1 cellular context compared by ENCODE assay signal in the genomic region with DNA sequence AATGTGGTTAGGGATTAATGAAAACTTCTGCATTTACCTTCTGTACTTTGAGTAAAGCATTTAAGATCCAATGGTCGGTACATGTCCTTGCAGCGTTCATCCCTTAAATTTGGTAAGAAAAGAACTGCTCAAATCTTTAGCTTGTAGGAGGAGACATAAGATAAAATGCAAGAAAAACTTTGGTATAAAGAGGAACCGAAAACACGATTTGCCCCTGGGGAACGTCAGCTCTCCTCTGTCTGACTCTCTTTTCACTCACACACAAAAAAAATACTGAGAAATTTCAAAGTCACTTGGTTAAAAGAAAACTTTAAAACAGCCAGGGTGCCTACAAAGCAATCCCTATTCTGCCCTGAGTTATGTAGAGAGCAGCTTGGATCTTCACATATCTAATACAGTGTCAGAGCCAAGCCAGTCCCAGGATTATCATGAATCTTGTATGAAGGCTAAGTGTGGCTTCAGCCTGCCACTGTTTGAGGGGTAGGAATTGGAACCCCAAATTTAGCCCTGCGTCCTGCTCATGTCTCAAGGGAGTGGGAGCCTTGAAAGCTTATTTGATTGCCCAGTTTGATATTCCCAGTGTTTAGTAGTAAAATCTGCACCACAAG.
A peak's percentile ranks its signal among the peaks of the same experiment; 100 is the strongest.
TF ChIP-seq lines count a peak whose summit lies in the region.

No MANE protein-coding gene starts in this region.

TF ChIP-seq in GM12878, 131 proteins besides CTCF, POLR2A, EP300 and RAD21 (continued from another document):
- TF ChIP-seq TARDBP (IDR thresholded peaks at IDR 0.05; ENCODE audit: borderline replicate concordance) (no peak), DPF2 (IDR thresholded peaks at IDR 0.05) (peak; percentile 91), NR2C2 (IDR thresholded peaks at IDR 0.05; ENCODE audit: borderline replicate concordance, control insufficient read depth, insufficient read length, low read depth) (no peak), KDM1A (IDR thresholded peaks at IDR 0.05; ENCODE audit: borderline replicate concordance) (no peak), FOS (IDR thresholded peaks at IDR 0.05; ENCODE audit: borderline replicate concordance, extremely low read depth, insufficient read length) (no peak), CEBPB (IDR thresholded peaks at IDR 0.05; ENCODE audit: borderline replicate concordance in 1 of 2, low read depth in 2 of 2, low read length in 2 of 2) (0 out of 4 replicates have a peak, but pooled peaks of 1 of the 2 experiments have one; percentile 59), POU2F2 (IDR thresholded peaks at IDR 0.05; ENCODE audit: borderline replicate concordance, low read depth, low read length) (no peak), SMAD5 (IDR thresholded peaks at IDR 0.05; ENCODE audit: low read depth) (no peak), MYB (IDR thresholded peaks at IDR 0.05; ENCODE audit: borderline replicate concordance, low read depth, low read length) (no peak), SMAD1 (IDR thresholded peaks at IDR 0.05; ENCODE audit: low read depth, partially characterized antibody) (no peak), RFX5 (IDR thresholded peaks at IDR 0.05; ENCODE audit: low read depth, low read length) (no peak), ETV6 (conservative IDR thresholded peaks at IDR 0.05 in 1 of 2, IDR thresholded peaks at IDR 0.05 in 1 of 2; ENCODE audit: borderline replicate concordance in 1 of 2, low read depth in 1 of 2) (no peak), ASH2L (IDR thresholded peaks at IDR 0.05; ENCODE audit: borderline replicate concordance, low read depth) (no peak), CBX3 (IDR thresholded peaks at IDR 0.05; ENCODE audit: borderline replicate concordance, low read depth) (no peak)
- TF ChIP-seq, protein P1, sequence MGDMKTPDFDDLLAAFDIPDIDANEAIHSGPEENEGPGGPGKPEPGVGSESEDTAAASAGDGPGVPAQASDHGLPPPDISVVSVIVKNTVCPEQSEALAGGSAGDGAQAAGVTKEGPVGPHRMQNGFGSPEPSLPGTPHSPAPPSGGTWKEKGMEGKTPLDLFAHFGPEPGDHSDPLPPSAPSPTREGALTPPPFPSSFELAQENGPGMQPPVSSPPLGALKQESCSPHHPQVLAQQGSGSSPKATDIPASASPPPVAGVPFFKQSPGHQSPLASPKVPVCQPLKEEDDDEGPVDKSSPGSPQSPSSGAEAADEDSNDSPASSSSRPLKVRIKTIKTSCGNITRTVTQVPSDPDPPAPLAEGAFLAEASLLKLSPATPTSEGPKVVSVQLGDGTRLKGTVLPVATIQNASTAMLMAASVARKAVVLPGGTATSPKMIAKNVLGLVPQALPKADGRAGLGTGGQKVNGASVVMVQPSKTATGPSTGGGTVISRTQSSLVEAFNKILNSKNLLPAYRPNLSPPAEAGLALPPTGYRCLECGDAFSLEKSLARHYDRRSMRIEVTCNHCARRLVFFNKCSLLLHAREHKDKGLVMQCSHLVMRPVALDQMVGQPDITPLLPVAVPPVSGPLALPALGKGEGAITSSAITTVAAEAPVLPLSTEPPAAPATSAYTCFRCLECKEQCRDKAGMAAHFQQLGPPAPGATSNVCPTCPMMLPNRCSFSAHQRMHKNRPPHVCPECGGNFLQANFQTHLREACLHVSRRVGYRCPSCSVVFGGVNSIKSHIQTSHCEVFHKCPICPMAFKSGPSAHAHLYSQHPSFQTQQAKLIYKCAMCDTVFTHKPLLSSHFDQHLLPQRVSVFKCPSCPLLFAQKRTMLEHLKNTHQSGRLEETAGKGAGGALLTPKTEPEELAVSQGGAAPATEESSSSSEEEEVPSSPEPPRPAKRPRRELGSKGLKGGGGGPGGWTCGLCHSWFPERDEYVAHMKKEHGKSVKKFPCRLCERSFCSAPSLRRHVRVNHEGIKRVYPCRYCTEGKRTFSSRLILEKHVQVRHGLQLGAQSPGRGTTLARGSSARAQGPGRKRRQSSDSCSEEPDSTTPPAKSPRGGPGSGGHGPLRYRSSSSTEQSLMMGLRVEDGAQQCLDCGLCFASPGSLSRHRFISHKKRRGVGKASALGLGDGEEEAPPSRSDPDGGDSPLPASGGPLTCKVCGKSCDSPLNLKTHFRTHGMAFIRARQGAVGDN (IDR thresholded peaks at IDR 0.05): no peak
- TF ChIP-seq, protein P2, sequence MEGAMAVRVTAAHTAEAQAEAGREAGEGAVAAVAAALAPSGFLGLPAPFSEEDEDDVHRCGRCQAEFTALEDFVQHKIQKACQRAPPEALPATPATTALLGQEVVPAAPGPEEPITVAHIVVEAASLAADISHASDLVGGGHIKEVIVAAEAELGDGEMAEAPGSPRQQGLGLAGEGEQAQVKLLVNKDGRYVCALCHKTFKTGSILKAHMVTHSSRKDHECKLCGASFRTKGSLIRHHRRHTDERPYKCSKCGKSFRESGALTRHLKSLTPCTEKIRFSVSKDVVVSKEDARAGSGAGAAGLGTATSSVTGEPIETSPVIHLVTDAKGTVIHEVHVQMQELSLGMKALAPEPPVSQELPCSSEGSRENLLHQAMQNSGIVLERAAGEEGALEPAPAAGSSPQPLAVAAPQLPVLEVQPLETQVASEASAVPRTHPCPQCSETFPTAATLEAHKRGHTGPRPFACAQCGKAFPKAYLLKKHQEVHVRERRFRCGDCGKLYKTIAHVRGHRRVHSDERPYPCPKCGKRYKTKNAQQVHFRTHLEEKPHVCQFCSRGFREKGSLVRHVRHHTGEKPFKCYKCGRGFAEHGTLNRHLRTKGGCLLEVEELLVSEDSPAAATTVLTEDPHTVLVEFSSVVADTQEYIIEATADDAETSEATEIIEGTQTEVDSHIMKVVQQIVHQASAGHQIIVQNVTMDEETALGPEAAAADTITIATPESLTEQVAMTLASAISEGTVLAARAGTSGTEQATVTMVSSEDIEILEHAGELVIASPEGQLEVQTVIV (IDR thresholded peaks at IDR 0.05; ENCODE audit: borderline replicate concordance, partially characterized antibody): no peak
